In the genomic region with DNA sequence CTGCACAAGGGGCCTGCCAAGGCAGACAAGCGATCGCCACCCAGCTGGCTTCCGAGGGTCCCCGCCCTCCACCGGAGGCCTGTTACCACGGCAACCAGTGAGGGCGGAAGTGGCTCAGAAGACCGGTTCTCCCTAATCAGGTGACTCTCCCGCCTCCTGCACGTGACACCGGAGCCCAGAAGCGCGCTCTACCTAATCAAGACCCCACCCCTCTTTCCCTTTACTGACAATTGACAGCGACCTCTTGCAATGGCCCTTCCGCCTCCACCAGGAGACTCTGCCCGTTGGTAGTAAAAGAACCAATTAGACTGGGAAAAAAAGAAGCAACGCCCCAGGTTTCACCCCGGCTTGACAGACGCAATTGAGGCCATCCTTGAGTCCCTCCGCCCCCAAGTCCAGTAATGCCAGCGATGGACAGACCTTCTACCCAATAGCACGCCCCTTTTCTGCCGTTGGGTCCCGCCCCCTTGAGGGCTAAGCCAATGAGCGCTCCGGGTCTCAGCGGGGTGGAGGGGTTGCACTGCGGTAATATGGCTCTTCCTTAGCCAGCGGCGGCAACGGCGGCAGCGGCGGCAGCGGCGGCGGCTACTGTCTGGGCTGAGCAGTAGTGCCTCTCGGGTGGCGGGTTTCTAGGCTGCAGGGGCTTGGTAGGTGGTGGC, we compare ENCODE assay signal across 1 cellular context.
TF ChIP-seq lines count a peak whose summit lies in the region.

A gene (plus strand): TSS at position 525 of the 659 bp plus-strand sequence. CDS start 198 bp downstream, outside the sequence.

TF ChIP-seq in SK-N-SH, 30 proteins besides CTCF, POLR2A, EP300 and RAD21 (continued from another document):
- TF ChIP-seq, protein P1, sequence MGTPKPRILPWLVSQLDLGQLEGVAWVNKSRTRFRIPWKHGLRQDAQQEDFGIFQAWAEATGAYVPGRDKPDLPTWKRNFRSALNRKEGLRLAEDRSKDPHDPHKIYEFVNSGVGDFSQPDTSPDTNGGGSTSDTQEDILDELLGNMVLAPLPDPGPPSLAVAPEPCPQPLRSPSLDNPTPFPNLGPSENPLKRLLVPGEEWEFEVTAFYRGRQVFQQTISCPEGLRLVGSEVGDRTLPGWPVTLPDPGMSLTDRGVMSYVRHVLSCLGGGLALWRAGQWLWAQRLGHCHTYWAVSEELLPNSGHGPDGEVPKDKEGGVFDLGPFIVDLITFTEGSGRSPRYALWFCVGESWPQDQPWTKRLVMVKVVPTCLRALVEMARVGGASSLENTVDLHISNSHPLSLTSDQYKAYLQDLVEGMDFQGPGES (IDR thresholded peaks at IDR 0.05; ENCODE audit: low read depth, low read length): peak; percentile 90
- TF ChIP-seq MXI1 (IDR thresholded peaks at IDR 0.05; ENCODE audit: low read depth, low read length): peak; percentile 92
- TF ChIP-seq, protein P2, sequence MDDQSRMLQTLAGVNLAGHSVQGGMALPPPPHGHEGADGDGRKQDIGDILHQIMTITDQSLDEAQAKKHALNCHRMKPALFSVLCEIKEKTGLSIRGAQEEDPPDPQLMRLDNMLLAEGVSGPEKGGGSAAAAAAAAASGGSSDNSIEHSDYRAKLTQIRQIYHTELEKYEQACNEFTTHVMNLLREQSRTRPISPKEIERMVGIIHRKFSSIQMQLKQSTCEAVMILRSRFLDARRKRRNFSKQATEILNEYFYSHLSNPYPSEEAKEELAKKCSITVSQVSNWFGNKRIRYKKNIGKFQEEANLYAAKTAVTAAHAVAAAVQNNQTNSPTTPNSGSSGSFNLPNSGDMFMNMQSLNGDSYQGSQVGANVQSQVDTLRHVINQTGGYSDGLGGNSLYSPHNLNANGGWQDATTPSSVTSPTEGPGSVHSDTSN (IDR thresholded peaks at IDR 0.05): peak; percentile 99
- TF ChIP-seq CHD2 (IDR thresholded peaks at IDR 0.05; ENCODE audit: low read length, partially characterized antibody): peak; percentile 85
- TF ChIP-seq NRF1 (IDR thresholded peaks at IDR 0.05; ENCODE audit: low read depth, low read length): 0 out of 2 replicates have a peak, but pooled peaks have one; percentile 17
